ENCODE assay signal across 17 cellular contexts in genomic region chr1:86948212-86948611, GRCh38. TPM values are rescaled to one million over a fixed set of nuclear protein-coding genes. Genes with fewer than 3 reads are reported as not detected.
DNase-seq lines count a peak whose midpoint lies in the region; ATAC-seq and TF ChIP-seq lines count a peak whose summit lies in the region.
"Had no signal": no experiment of that assay in that cellular context is flagged by ENCODE, and none has a peak within 500 bp of the region (broad histone marks: within the 10 kb centered on the region; RNA-seq: fewer than 3 reads in every experiment).

No MANE protein-coding gene starts in this region.

- H3K36me3 ChIP-seq in fibroblast of lung (ENCODE audit: control insufficient read depth, insufficient read depth, low read length) (no peaks in the 10 kb centered on the region), sigmoid colon (no peaks in the 10 kb centered on the region)
- H3K36me3 ChIP-seq: BE2C had no signal

- DNase-seq in NCI-H446 (lab: John Stamatoyannopoulos, UW), result peak; percentile 39 to 82
- peak; percentile 32 to 44 for DNase-seq in fibroblast of lung (ENCODE audit: low read depth in 2 of 2)
- peak; percentile 27 to 77 (median 50) for DNase-seq in right cardiac atrium
- DNase-seq in sigmoid colon, result peak; percentile 49
- DNase-seq in stimulated activated naive B cell treated with anti-CD40 and anti-IgM and Interleukin-4, amounts not matched to agents 10 μg/mL and 1 μg/mL and 100 μg/mL, for 72 hours, result no peak
- DNase-seq in dedifferentiated amniotic fluid mesenchymal stem cell (ENCODE audit: extremely low spot score), result no peak
- DNase-seq in SKM-1 treated with dmso at 0.1 percent for 144 hours (lab: John Stamatoyannopoulos, UW; ENCODE audit: unreplicated experiment), result no peak
- DNase-seq: BE2C; CD8-positive, alpha-beta T cell; DND-41; GDM1; HCEC 1CT; NCI-H1436 treated with DMSO at 0.1 percent for 48 hours; NCI-H226; NCI-H69; SIG-M5 had no signal

- H3K27me3 Mint-ChIP-seq in stimulated activated naive B cell treated with anti-CD40 and anti-IgM and Interleukin-4, amounts not matched to agents 10 μg/mL and 1 μg/mL and 100 μg/mL, for 72 hours, result no peaks in the 10 kb centered on the region
- H3K27me3 Mint-ChIP-seq: IgD-negative memory B cell had no signal

- H3K27ac ChIP-seq in fibroblast of lung (ENCODE audit: insufficient read depth, low read length), result no peak overlapping the region
- no peak overlapping the region for H3K27ac ChIP-seq in right cardiac atrium (ENCODE audit: low read length)
- no peak overlapping the region for H3K27ac ChIP-seq in sigmoid colon

- no peaks in the 10 kb centered on the region for H3K79me2 ChIP-seq in fibroblast of lung (ENCODE audit: control insufficient read depth, insufficient read depth, low read length)

- H3K27me3 ChIP-seq in fibroblast of lung (ENCODE audit: control insufficient read depth, insufficient read depth, low read length) (no peaks in the 10 kb centered on the region), right cardiac atrium (ENCODE audit: control insufficient read depth, insufficient read depth) (no peaks in the 10 kb centered on the region), sigmoid colon (no peaks in the 10 kb centered on the region)
- H3K27me3 ChIP-seq: BE2C had no signal

- no peaks in the 10 kb centered on the region for H4K20me1 ChIP-seq in fibroblast of lung (ENCODE audit: control insufficient read depth, extremely low read depth, insufficient read depth, low read length)

- H3K9me3 Mint-ChIP-seq in stimulated activated naive B cell treated with anti-CD40 and anti-IgM and Interleukin-4, amounts not matched to agents 10 μg/mL and 1 μg/mL and 100 μg/mL, for 72 hours, result no peaks in the 10 kb centered on the region
- H3K9me3 Mint-ChIP-seq: CD8-positive, alpha-beta T cell; IgD-negative memory B cell had no signal

- ATAC-seq in right cardiac atrium, result peak; percentile 78 to 92
- no peak for ATAC-seq in stimulated activated naive B cell treated with anti-CD40 and anti-IgM and Interleukin-4, amounts not matched to agents 10 μg/mL and 1 μg/mL and 100 μg/mL, for 72 hours (replicated peaks)
- ATAC-seq: CD8-positive, alpha-beta T cell had no signal

- no peak overlapping the region for H3K4me2 ChIP-seq in fibroblast of lung (ENCODE audit: extremely low read depth, insufficient read depth, low read length)

- H3K4me1 ChIP-seq in fibroblast of lung (ENCODE audit: control insufficient read depth, extremely low read depth, insufficient read depth, low read length) (peaks cover 2% of the 10 kb centered on the region), right cardiac atrium (ENCODE audit: control insufficient read depth, insufficient read depth, low read length) (peaks cover 1% of the 10 kb centered on the region), sigmoid colon (no peaks in the 10 kb centered on the region)
- H3K4me1 ChIP-seq: BE2C had no signal

- intact Hi-C loops in right cardiac atrium (cut with DNase I), result no loop called here
- intact Hi-C loops in sigmoid colon (cut with DNase I), result no loop called here

- peaks cover 9 to 30% of the 10 kb centered on the region in 2 donors for H3K4me1 Mint-ChIP-seq in stimulated activated naive B cell treated with anti-CD40 and anti-IgM and Interleukin-4, amounts not matched to agents 10 μg/mL and 1 μg/mL and 100 μg/mL, for 72 hours

- H3K4me3 ChIP-seq in fibroblast of lung (replicated peaks in 1 of 4; ENCODE audit: control extremely low read depth in 1 of 4, insufficient read depth in 1 of 4, low read depth in 3 of 4, low read length in 4 of 4), result no peak overlapping the region
- no peak overlapping the region for H3K4me3 ChIP-seq in right cardiac atrium (ENCODE audit: low read length)
- H3K4me3 ChIP-seq in sigmoid colon, result no peak overlapping the region

- H3K9me3 ChIP-seq in fibroblast of lung (ENCODE audit: control insufficient read depth, insufficient read depth, low read depth, low read length) (no peaks in the 10 kb centered on the region), right cardiac atrium (ENCODE audit: control insufficient read depth, low read length) (no peaks in the 10 kb centered on the region), sigmoid colon (no peaks in the 10 kb centered on the region)
- H3K9me3 ChIP-seq: BE2C had no signal

- H3K27ac Mint-ChIP-seq in stimulated activated naive B cell treated with anti-CD40 and anti-IgM and Interleukin-4, amounts not matched to agents 10 μg/mL and 1 μg/mL and 100 μg/mL, for 72 hours, result no peak overlapping the region
- H3K27ac Mint-ChIP-seq: CD8-positive, alpha-beta T cell; IgD-negative memory B cell had no signal

- TF ChIP-seq POLR2A in sigmoid colon (IDR thresholded peaks at IDR 0.05), result no peak

- 54% methylated on average over 5 of the region's 5 CpGs for WGBS in right cardiac atrium
- WGBS in sigmoid colon, 2 donors, result 92 to 93% methylated on average over 5 of the region's 5 CpGs

- no peak overlapping the region for H3K4me3 Mint-ChIP-seq in stimulated activated naive B cell treated with anti-CD40 and anti-IgM and Interleukin-4, amounts not matched to agents 10 μg/mL and 1 μg/mL and 100 μg/mL, for 72 hours
- H3K4me3 Mint-ChIP-seq: CD8-positive, alpha-beta T cell; IgD-negative memory B cell had no signal

- no peak for TF ChIP-seq CTCF in fibroblast of lung (conservative IDR thresholded peaks at IDR 0.05 in 1 of 2, IDR thresholded peaks at IDR 0.05 in 1 of 2; ENCODE audit: low read depth in 1 of 2, low read length in 2 of 2)
- TF ChIP-seq CTCF in sigmoid colon (IDR thresholded peaks at IDR 0.05), result no peak

- no peak for TF ChIP-seq EP300 in sigmoid colon (IDR thresholded peaks at IDR 0.05)

- no peaks in the 10 kb centered on the region for H3K36me3 Mint-ChIP-seq in stimulated activated naive B cell treated with anti-CD40 and anti-IgM and Interleukin-4, amounts not matched to agents 10 μg/mL and 1 μg/mL and 100 μg/mL, for 72 hours
- H3K36me3 Mint-ChIP-seq: CD8-positive, alpha-beta T cell had no signal

- no peak overlapping the region for H2AFZ ChIP-seq in fibroblast of lung (ENCODE audit: low read length)

- H3K9ac ChIP-seq in fibroblast of lung (ENCODE audit: insufficient read depth, low read length), result no peak overlapping the region

RNA-seq across cellular contexts. Expression of gene HS2ST1, which starts 33.8 kb away (rescaled TPM):
- total RNA-seq in fibroblast of lung (22.5 and 24.7 TPM in 2 replicates), right cardiac atrium (10 to 100 TPM; 10.9 to 15.7 (median 13.2) TPM), sigmoid colon (10 to 100 TPM; 10.0 to 13.7 (median 11.8) TPM)
- polyA plus RNA-seq in fibroblast of lung (19.2 and 23.2 TPM in 2 replicates), right cardiac atrium (6.0 TPM), sigmoid colon (1 to 10 TPM; 2.4 to 8.3 (median 3.2) TPM)
- 25.5 and 27.5 TPM in 2 replicates for polyA plus RNA-seq in fibroblast of lung (2012)
- 1.3 and 1.5 TPM in 2 replicates for polyA minus RNA-seq in fibroblast of lung (ENCODE audit: low replicate concordance)

RNA-seq across cellular contexts. Expression of gene SELENOF, which starts 34.3 kb away (rescaled TPM):
- total RNA-seq in fibroblast of lung, result 205 and 207 TPM in 2 replicates
- polyA plus RNA-seq in fibroblast of lung, result 281 and 351 TPM in 2 replicates
- 210 and 261 TPM in 2 replicates for polyA plus RNA-seq in fibroblast of lung (2012)
- 32.1 and 35.4 TPM in 2 replicates for polyA minus RNA-seq in fibroblast of lung (ENCODE audit: low replicate concordance)
- 100 to 1,000 TPM in 3 of 4 donors, 10 to 100 TPM in 1; 90.8 to 119 (median 108) TPM for total RNA-seq in right cardiac atrium
- polyA plus RNA-seq in right cardiac atrium, result 95.6 TPM
- 100 to 1,000 TPM in 1 of 4 donors, 10 to 100 TPM in 3; 66.7 to 110 (median 84.1) TPM for total RNA-seq in sigmoid colon
- polyA plus RNA-seq in sigmoid colon, result 100 to 1,000 TPM in 1 of 3 donors, 10 to 100 TPM in 2; 71.5 to 128 (median 77.0) TPM

Comparison
In these comparisons a context has a peak if more than half of its experiments do, and no peak if none do; other contexts are left out.
1. DNase-seq: peak in NCI-H446 (2 of 2), fibroblast of lung (2 of 2), right cardiac atrium (3 of 3) and sigmoid colon (single experiment); none in stimulated activated naive B cell treated with anti-CD40 and anti-IgM and Interleukin-4, amounts not matched to agents 10 μg/mL and 1 μg/mL and 100 μg/mL, for 72 hours (single experiment), dedifferentiated amniotic fluid mesenchymal stem cell (single experiment) and SKM-1 treated with dmso at 0.1 percent for 144 hours (single experiment).
2. ATAC-seq: peak in right cardiac atrium (2 of 2); none in stimulated activated naive B cell treated with anti-CD40 and anti-IgM and Interleukin-4, amounts not matched to agents 10 μg/mL and 1 μg/mL and 100 μg/mL, for 72 hours (0 of 2).